15 cellular contexts compared by ENCODE assay signal in genomic region chr6:160461641-160462040, GRCh38.
DNase-seq lines count a peak whose midpoint lies in the region; ATAC-seq, FAIRE-seq and TF ChIP-seq lines count a peak whose summit lies in the region.
"Had no signal": no experiment of that assay in that cellular context is flagged by ENCODE, and none has a peak within 500 bp of the region (broad histone marks: within the 10 kb centered on the region; RNA-seq: fewer than 3 reads in every experiment).

No MANE protein-coding gene starts in this region.

- H3K9me3 Mint-ChIP-seq in activated CD8-positive, alpha-beta T cell treated with anti-CD3 and anti-CD28 coated beads for 36 hours = no peaks in the 10 kb centered on the region

- TF ChIP-seq CTCF in AG10803 (conservative IDR thresholded peaks at IDR 0.05; ENCODE audit: low read length) (no peak), fibroblast of villous mesenchyme (IDR thresholded peaks at IDR 0.05; ENCODE audit: insufficient read depth, low read depth, low read length) (no peak), GM13976 (IDR thresholded peaks at IDR 0.05; ENCODE audit: borderline replicate concordance, control extremely low read depth, extremely low read depth, insufficient read depth, missing control alignments) (no peak)
- no peak for TF ChIP-seq CTCF in activated CD8-positive, alpha-beta T cell treated with anti-CD3 and anti-CD28 coated beads for 36 hours (IDR thresholded peaks at IDR 0.05)

- DNase-seq in AG10803 (ENCODE audit: low read depth) = peak; percentile 17
- no peak for DNase-seq in GM12892 (ENCODE audit: insufficient read length)
- DNase-seq in activated CD8-positive, alpha-beta T cell treated with anti-CD3 and anti-CD28 coated beads for 36 hours = no peak
- peak; percentile 4 for DNase-seq in fibroblast of villous mesenchyme (ENCODE audit: low read depth)
- DNase-seq in NCI-H2107 treated with DMSO at 0.1 percent for 48 hours (lab: John Stamatoyannopoulos, UW; ENCODE audit: unreplicated experiment) = no peak
- DNase-seq in GM13976 (ENCODE audit: low spot score) = no peak
- DNase-seq: left ventricle myocardium inferior, MM.1S, NCI-H69, thyroid gland had no signal

- POLR2A ChIA-PET in activated CD8-positive, alpha-beta T cell treated with anti-CD3 and anti-CD28 coated beads for 36 hours (lab: Charles Lee) = no interaction called here

- ATAC-seq in activated CD8-positive, alpha-beta T cell treated with anti-CD3 and anti-CD28 coated beads for 36 hours = peak; percentile 18
- ATAC-seq in GM21381 (IDR thresholded peaks at IDR 0.05; ENCODE audit: unreplicated experiment) (no peak), HG03175 (IDR thresholded peaks at IDR 0.05; ENCODE audit: unreplicated experiment) (no peak)
- ATAC-seq: HCT116 had no signal

- peak overlapping the region; percentile 40 for H3K27ac Mint-ChIP-seq in activated CD8-positive, alpha-beta T cell treated with anti-CD3 and anti-CD28 coated beads for 36 hours

- in situ Hi-C loops in GM13976 (cut with MboI; ENCODE audit: low sequenced_read_pairs, unreplicated experiment) = loop anchor here (25.0 kb wide), 3 partner anchors 324 to 774 kb away; partner anchors contain the start of gene SOD2

- H3K4me1 Mint-ChIP-seq in activated CD8-positive, alpha-beta T cell treated with anti-CD3 and anti-CD28 coated beads for 36 hours (ENCODE audit: low read depth) = peaks cover 52% of the 10 kb centered on the region

- H3K4me3 Mint-ChIP-seq in activated CD8-positive, alpha-beta T cell treated with anti-CD3 and anti-CD28 coated beads for 36 hours = no peak overlapping the region

- no peak overlapping the region for H3K4me3 ChIP-seq in AG10803 (ENCODE audit: low read length)
- H3K4me3 ChIP-seq in fibroblast of villous mesenchyme (ENCODE audit: low read depth, low read length) = no peak overlapping the region
- H3K4me3 ChIP-seq: left ventricle myocardium inferior, SK-N-MC, thyroid gland had no signal

- peak; percentile 21 for FAIRE-seq in GM12892 (lab: Jason Lieb, UNC)
- FAIRE-seq: GM19239 had no signal

- CTCF ChIA-PET in activated CD8-positive, alpha-beta T cell treated with anti-CD3 and anti-CD28 coated beads for 36 hours (lab: Charles Lee) = interaction anchor here (1.4 kb wide), 1 partner anchor 58 kb away, joined by 4 read pairs; no protein-coding TSS in a partner anchor

- no peak for TF ChIP-seq POLR2A in GM12892 (IDR thresholded peaks at IDR 0.05; ENCODE audit: low read depth, low read length)

- peaks cover 31% of the 10 kb centered on the region for H3K27me3 Mint-ChIP-seq in activated CD8-positive, alpha-beta T cell treated with anti-CD3 and anti-CD28 coated beads for 36 hours

- intact Hi-C loops in activated CD8-positive, alpha-beta T cell treated with anti-CD3 and anti-CD28 coated beads for 36 hours (cut with micrococcal nuclease) = no loop called here

- no peaks in the 10 kb centered on the region for H3K36me3 Mint-ChIP-seq in activated CD8-positive, alpha-beta T cell treated with anti-CD3 and anti-CD28 coated beads for 36 hours (ENCODE audit: low read depth)

Comparison
In these comparisons a context has a peak if more than half of its experiments do, and no peak if none do; other contexts are left out.
1. DNase-seq: peak in AG10803 (single experiment) and fibroblast of villous mesenchyme (single experiment); none in GM12892 (single experiment), activated CD8-positive, alpha-beta T cell treated with anti-CD3 and anti-CD28 coated beads for 36 hours (single experiment), NCI-H2107 treated with DMSO at 0.1 percent for 48 hours (single experiment) and GM13976 (single experiment).